ENCODE assay signal across 20 cellular contexts in genomic region chr17:82172461-82173160, GRCh38. TPM values are rescaled to one million over a fixed set of nuclear protein-coding genes. Genes with fewer than 3 reads are reported as not detected.
DNase-seq lines count a peak whose midpoint lies in the region; ATAC-seq lines count a peak whose summit lies in the region.
"Had no signal": no experiment of that assay in that cellular context is flagged by ENCODE, and none has a peak within 500 bp of the region (broad histone marks: within the 10 kb centered on the region; RNA-seq: fewer than 3 reads in every experiment).

No MANE protein-coding gene starts in this region.

- H3K4me1 ChIP-seq in mesendoderm (ENCODE audit: control insufficient read depth, low read depth, low read length) (peaks cover 19% of the 10 kb centered on the region), thymus (ENCODE audit: control insufficient read depth, insufficient read depth, low read length) (no peaks in the 10 kb centered on the region)
- H3K4me1 ChIP-seq: A549, SJSA1 had no signal

- no peak overlapping the region for H4K5ac ChIP-seq in mesendoderm (ENCODE audit: low read length)

- no peak overlapping the region for H2BK5ac ChIP-seq in mesendoderm (ENCODE audit: low read length)

- no peak for ATAC-seq in central memory CD8-positive, alpha-beta T cell (replicated peaks; ENCODE audit: extremely low read depth, poor library complexity, severe bottlenecking)
- ATAC-seq in GM21825 (IDR thresholded peaks at IDR 0.05; ENCODE audit: unreplicated experiment) = no peak
- ATAC-seq: A549, GM12878 had no signal

- no peak overlapping the region for H3K4me3 ChIP-seq in H7 (ENCODE audit: insufficient read depth, low read depth, low read length)
- H3K4me3 ChIP-seq in mesendoderm (ENCODE audit: low read length) = no peak overlapping the region
- no peak overlapping the region for H3K4me3 ChIP-seq in thymus (ENCODE audit: low read length)
- H3K4me3 ChIP-seq: A549; BLaER1 treated with 17β-estradiol and CSF1 and Interleukin-3, amounts not matched to agents 10 nM and 100 nM; GM12878; MG63; PC-9; SJSA1 had no signal

- no peak overlapping the region for H2BK15ac ChIP-seq in mesendoderm (replicated peaks; ENCODE audit: low read depth)

- no peak overlapping the region for H2AK5ac ChIP-seq in mesendoderm (ENCODE audit: low read length)

- peak overlapping the region; percentile 74 for H3K27ac Mint-ChIP-seq in central memory CD8-positive, alpha-beta T cell (ENCODE audit: low read depth)
- H3K27ac Mint-ChIP-seq in activated naive CD4-positive, alpha-beta T cell treated with anti-CD3 and anti-CD28 coated beads, Interleukin-2, amount 10 ng/mL, durations not matched to agents 7 days and 5 days = no peak overlapping the region
- H3K27ac Mint-ChIP-seq: CD4-positive, alpha-beta T cell had no signal

- H3K79me2 ChIP-seq in mesendoderm (ENCODE audit: control insufficient read depth, insufficient read depth, low read length) = no peaks in the 10 kb centered on the region

- H3K9me3 Mint-ChIP-seq in central memory CD8-positive, alpha-beta T cell = no peaks in the 10 kb centered on the region
- H3K9me3 Mint-ChIP-seq in activated naive CD4-positive, alpha-beta T cell treated with anti-CD3 and anti-CD28 coated beads, Interleukin-2, amount 10 ng/mL, durations not matched to agents 7 days and 5 days = no peaks in the 10 kb centered on the region
- H3K9me3 Mint-ChIP-seq: CD4-positive, alpha-beta T cell; H9 had no signal

- H3K36me3 ChIP-seq in H7 (replicated peaks; ENCODE audit: control insufficient read depth, insufficient read depth, low read length) (no peaks in the 10 kb centered on the region), mesendoderm (ENCODE audit: control insufficient read depth, insufficient read depth, low read length) (no peaks in the 10 kb centered on the region), thymus (ENCODE audit: control insufficient read depth, insufficient read depth) (peaks cover 36% of the 10 kb centered on the region)

- H4K8ac ChIP-seq in mesendoderm (ENCODE audit: low read depth, low read length) = no peak overlapping the region

- no peaks in the 10 kb centered on the region for H3K4me1 Mint-ChIP-seq in central memory CD8-positive, alpha-beta T cell
- H3K4me1 Mint-ChIP-seq in activated naive CD4-positive, alpha-beta T cell treated with anti-CD3 and anti-CD28 coated beads, Interleukin-2, amount 10 ng/mL, durations not matched to agents 7 days and 5 days = peaks cover 14% of the 10 kb centered on the region

- CTCF ChIA-PET in activated naive CD4-positive, alpha-beta T cell treated with anti-CD3 and anti-CD28 coated beads, Interleukin-2, amount 10 ng/mL, durations not matched to agents 7 days and 5 days (lab: Charles Lee) = no interaction called here

- no peak overlapping the region for H2BK120ac ChIP-seq in mesendoderm (ENCODE audit: low read depth, low read length)

- no peak overlapping the region for H3K23ac ChIP-seq in mesendoderm (ENCODE audit: low read length)

- no peaks in the 10 kb centered on the region for H3K27me3 Mint-ChIP-seq in central memory CD8-positive, alpha-beta T cell
- H3K27me3 Mint-ChIP-seq in activated naive CD4-positive, alpha-beta T cell treated with anti-CD3 and anti-CD28 coated beads, Interleukin-2, amount 10 ng/mL, durations not matched to agents 7 days and 5 days = no peaks in the 10 kb centered on the region
- H3K27me3 Mint-ChIP-seq: CD4-positive, alpha-beta T cell had no signal

- H3K79me1 ChIP-seq in mesendoderm (ENCODE audit: low read length) = no peaks in the 10 kb centered on the region

- H3K4me2 ChIP-seq in mesendoderm (ENCODE audit: low read length) = no peak overlapping the region
- H3K4me2 ChIP-seq: A549, PC-9 had no signal

- no peaks in the 10 kb centered on the region for H3K9me3 ChIP-seq in thymus (ENCODE audit: control insufficient read depth)
- H3K9me3 ChIP-seq: A549; BLaER1 treated with 17β-estradiol and CSF1 and Interleukin-3, amounts not matched to agents 10 nM and 100 nM; MG63; SJSA1 had no signal

- peaks cover 8% of the 10 kb centered on the region for H3K36me3 Mint-ChIP-seq in central memory CD8-positive, alpha-beta T cell (ENCODE audit: insufficient read depth)
- H3K36me3 Mint-ChIP-seq in activated naive CD4-positive, alpha-beta T cell treated with anti-CD3 and anti-CD28 coated beads, Interleukin-2, amount 10 ng/mL, durations not matched to agents 7 days and 5 days = peaks cover 12% of the 10 kb centered on the region

- H3K27ac ChIP-seq in mesendoderm (ENCODE audit: low read depth, low read length) (no peak overlapping the region), thymus (ENCODE audit: low read depth) (peak overlapping the region; percentile 34)
- H3K27ac ChIP-seq: A549; BLaER1 treated with 17β-estradiol and CSF1 and Interleukin-3, amounts not matched to agents 10 nM and 100 nM; PC-9; SJSA1 had no signal

- H3K4me3 Mint-ChIP-seq in central memory CD8-positive, alpha-beta T cell = no peak overlapping the region
- H3K4me3 Mint-ChIP-seq in activated naive CD4-positive, alpha-beta T cell treated with anti-CD3 and anti-CD28 coated beads, Interleukin-2, amount 10 ng/mL, durations not matched to agents 7 days and 5 days = no peak overlapping the region
- H3K4me3 Mint-ChIP-seq: CD4-positive, alpha-beta T cell had no signal

- WGBS in mesendoderm (ENCODE audit: extremely low coverage, insufficient coverage, low lambda C conversion rate) = no CpG with 5 or more reads among the region's 18 CpGs
- 93% methylated on average over 18 of the region's 18 CpGs for WGBS in thymus

- H3K9ac ChIP-seq in mesendoderm (ENCODE audit: low read length) = no peak overlapping the region

- H3K56ac ChIP-seq in mesendoderm (ENCODE audit: low read length) = no peak overlapping the region

- no peak overlapping the region for H3K4ac ChIP-seq in mesendoderm (ENCODE audit: low read depth, low read length)

- no peak overlapping the region for H3K18ac ChIP-seq in mesendoderm (ENCODE audit: low read length)

- peaks cover 53% of the 10 kb centered on the region for H3K27me3 ChIP-seq in H7 (ENCODE audit: control insufficient read depth, insufficient read depth, low read length)
- no peaks in the 10 kb centered on the region for H3K27me3 ChIP-seq in mesendoderm (ENCODE audit: insufficient read depth, low read length, poor library complexity)
- no peaks in the 10 kb centered on the region for H3K27me3 ChIP-seq in thymus (ENCODE audit: control insufficient read depth, insufficient read depth)
- H3K27me3 ChIP-seq: BLaER1 treated with 17β-estradiol and CSF1 and Interleukin-3, amounts not matched to agents 10 nM and 100 nM; MG63; SJSA1 had no signal

- DNase-seq in H7 = peak; percentile 45
- DNase-seq in central memory CD8-positive, alpha-beta T cell (ENCODE audit: low spot score in 2 of 2) = no peak
- DNase-seq in mesendoderm = peak; percentile 11
- DNase-seq in activated CD4-positive, CD25-positive, alpha-beta regulatory T cell treated with anti-CD3 and anti-CD28 coated beads, Interleukin-2, amount 50 U/mL, for 72 hours = no peak
- DNase-seq in activated naive CD4-positive, alpha-beta T cell treated with anti-CD3 and anti-CD28 coated beads, Interleukin-2, amount 10 ng/mL, durations not matched to agents 7 days and 5 days = no peak
- DNase-seq: AML-193; CD4-positive, alpha-beta T cell; COR-L47; H9; KBM-7; MG63; NCI-H2029; NCI-H526 treated with DMSO at 0.1 percent for 48 hours; PC-9 had no signal

RNA-seq across cellular contexts. Expression of gene CCDC57, which starts 40.0 kb away (rescaled TPM):
- 3.7 and 6.0 TPM in 2 replicates for total RNA-seq in H7 (2014; rRNA removed; shearing (Covaris generic))
- 6.8 TPM for polyA plus RNA-seq in mesendoderm (2013, experiment 1 of 2)
- 7.4 TPM for polyA plus RNA-seq in mesendoderm (2013, experiment 2 of 2)
- 122 TPM for polyA plus RNA-seq in thymus

RNA-seq across cellular contexts. Expression of gene SLC16A3, which starts 56.2 kb away (rescaled TPM):
- 31.2 and 52.0 TPM in 2 replicates for total RNA-seq in H7 (2014; rRNA removed; shearing (Covaris generic))
- 1.9 TPM for polyA plus RNA-seq in mesendoderm (2013, experiment 1 of 2)
- 1.6 TPM for polyA plus RNA-seq in mesendoderm (2013, experiment 2 of 2)
- 30.2 TPM for polyA plus RNA-seq in thymus

Comparison
In these comparisons a context has a peak if more than half of its experiments do, and no peak if none do; other contexts are left out.
1. DNase-seq: peak in H7 (single experiment) and mesendoderm (single experiment); none in central memory CD8-positive, alpha-beta T cell (0 of 2), activated CD4-positive, CD25-positive, alpha-beta regulatory T cell treated with anti-CD3 and anti-CD28 coated beads, Interleukin-2, amount 50 U/mL, for 72 hours (single experiment) and activated naive CD4-positive, alpha-beta T cell treated with anti-CD3 and anti-CD28 coated beads, Interleukin-2, amount 10 ng/mL, durations not matched to agents 7 days and 5 days (single experiment).